In genomic region chr6:9064156-9064555, GRCh38 we compare ENCODE assay signal across 19 cellular contexts.
A peak's percentile ranks its signal among the peaks of the same experiment; 100 is the strongest.
DNase-seq lines count a peak whose midpoint lies in the region; ATAC-seq, FAIRE-seq and TF ChIP-seq lines count a peak whose summit lies in the region.
"Had no signal": no experiment of that assay in that cellular context is flagged by ENCODE, and none has a peak within 500 bp of the region (broad histone marks: within the 10 kb centered on the region; RNA-seq: fewer than 3 reads in every experiment).

No MANE protein-coding gene starts in this region.

- H3K18ac ChIP-seq in mesendoderm (ENCODE audit: low read length), result no peak overlapping the region

- no peak overlapping the region for H3K27ac ChIP-seq in mesendoderm (ENCODE audit: low read depth, low read length)
- no peak overlapping the region for H3K27ac ChIP-seq in pancreas
- H3K27ac ChIP-seq: KMS-11 had no signal

- no peaks in the 10 kb centered on the region for H3K79me2 ChIP-seq in mesendoderm (ENCODE audit: control insufficient read depth, insufficient read depth, low read length)

- H2BK5ac ChIP-seq in mesendoderm (ENCODE audit: low read length), result no peak overlapping the region

- intact Hi-C loops in pancreas (cut with DNase I), result no loop called here

- H3K79me1 ChIP-seq in mesendoderm (ENCODE audit: low read length), result no peaks in the 10 kb centered on the region

- H3K27ac Mint-ChIP-seq in osteocyte (ENCODE audit: unreplicated experiment), result no peak overlapping the region
- H3K27ac Mint-ChIP-seq: B cell; CD4-positive, CD25-positive, alpha-beta regulatory T cell had no signal

- H3K36me3 Mint-ChIP-seq in osteocyte (ENCODE audit: unreplicated experiment), result no peaks in the 10 kb centered on the region
- H3K36me3 Mint-ChIP-seq: CD4-positive, CD25-positive, alpha-beta regulatory T cell had no signal

- H3K4me2 ChIP-seq in mesendoderm (ENCODE audit: low read length), result no peak overlapping the region
- H3K4me2 ChIP-seq: KMS-11 had no signal

- H3K23ac ChIP-seq in mesendoderm (ENCODE audit: low read length), result no peak overlapping the region

- no peak overlapping the region for H3K4ac ChIP-seq in mesendoderm (ENCODE audit: low read depth, low read length)

- H3K4me1 Mint-ChIP-seq in osteocyte (ENCODE audit: unreplicated experiment), result no peaks in the 10 kb centered on the region
- H3K4me1 Mint-ChIP-seq: B cell; CD4-positive, CD25-positive, alpha-beta regulatory T cell had no signal

- H3K56ac ChIP-seq in mesendoderm (ENCODE audit: low read length), result no peak overlapping the region

- ATAC-seq in esophagus mucosa (peak; percentile 93), pancreas (no peak), HG03439 (IDR thresholded peaks at IDR 0.05; ENCODE audit: unreplicated experiment) (no peak)
- ATAC-seq: Panc1, SK-N-SH treated with all-trans-retinoic acid at 6 μM for 48 hours had no signal

- no peak overlapping the region for H2BK120ac ChIP-seq in mesendoderm (ENCODE audit: low read depth, low read length)

- no peak overlapping the region for H3K9ac ChIP-seq in mesendoderm (ENCODE audit: low read length)
- H3K9ac ChIP-seq: KMS-11 had no signal

- no peaks in the 10 kb centered on the region for H3K9me3 ChIP-seq in pancreas

- no peaks in the 10 kb centered on the region for H3K27me3 Mint-ChIP-seq in osteocyte (ENCODE audit: unreplicated experiment)
- H3K27me3 Mint-ChIP-seq: B cell had no signal

- no peak overlapping the region for H2BK15ac ChIP-seq in mesendoderm (replicated peaks; ENCODE audit: low read depth)

- no peak overlapping the region for H4K5ac ChIP-seq in mesendoderm (ENCODE audit: low read length)

- H3K4me3 ChIP-seq in mesendoderm (ENCODE audit: low read length) (no peak overlapping the region), pancreas (no peak overlapping the region)

- no peak overlapping the region for H3K4me3 Mint-ChIP-seq in osteocyte (ENCODE audit: unreplicated experiment)
- H3K4me3 Mint-ChIP-seq: B cell; CD4-positive, CD25-positive, alpha-beta regulatory T cell had no signal

- no peaks in the 10 kb centered on the region for H3K4me1 ChIP-seq in mesendoderm (ENCODE audit: control insufficient read depth, low read depth, low read length)
- H3K4me1 ChIP-seq in pancreas, result no peaks in the 10 kb centered on the region

- peaks cover 3% of the 10 kb centered on the region for H3K9me3 Mint-ChIP-seq in osteocyte (ENCODE audit: unreplicated experiment)

- no peaks in the 10 kb centered on the region for H3K27me3 ChIP-seq in mesendoderm (ENCODE audit: insufficient read depth, low read length, poor library complexity)
- no peaks in the 10 kb centered on the region for H3K27me3 ChIP-seq in pancreas

- H3K36me3 ChIP-seq in mesendoderm (ENCODE audit: control insufficient read depth, insufficient read depth, low read length) (no peaks in the 10 kb centered on the region), pancreas (no peaks in the 10 kb centered on the region)

- no peak overlapping the region for H2AK5ac ChIP-seq in mesendoderm (ENCODE audit: low read length)

- FAIRE-seq in pancreas (lab: Jason Lieb, UNC), result no peak
- FAIRE-seq: H54 had no signal

- WGBS in mesendoderm (ENCODE audit: extremely low coverage, insufficient coverage, low lambda C conversion rate), result no CpG with 5 or more reads among the region's 1 CpG
- 30 to 33% methylated on average over 1 of the region's 1 CpG for WGBS in pancreas, 2 donors

- DNase-seq in DMS53 treated with DMSO at 0.1 percent for 48 hours (lab: John Stamatoyannopoulos, UW; ENCODE audit: unreplicated experiment) (peak; percentile 30), HPDE6-E6E7 (ENCODE audit: extremely low spot score) (peak; percentile 52), NCI-H748 treated with DMSO at 0.1 percent for 48 hours (lab: John Stamatoyannopoulos, UW) (peak; percentile 85), mesendoderm (no peak), osteocyte (ENCODE audit: extremely low spot score, unreplicated experiment) (no peak), pancreas (no peak)
- DNase-seq: CD4-positive, CD25-positive, alpha-beta regulatory T cell; NCI-H1048; NCI-H1694 treated with DMSO at 0.1 percent for 48 hours; NCI-H446 treated with DMSO at 0.1 percent for 48 hours; NCI-H82; SHP77 treated with DMSO at 0.1 percent for 48 hours had no signal

- TF ChIP-seq CTCF in osteocyte (IDR thresholded peaks at IDR 0.05) (no peak), pancreas (IDR thresholded peaks at IDR 0.05) (no peak)

- no peak overlapping the region for H4K8ac ChIP-seq in mesendoderm (ENCODE audit: low read depth, low read length)

Comparison
In these comparisons a context has a peak if more than half of its experiments do, and no peak if none do; other contexts are left out.
1. DNase-seq: peak in DMS53 treated with DMSO at 0.1 percent for 48 hours (single experiment), HPDE6-E6E7 (single experiment) and NCI-H748 treated with DMSO at 0.1 percent for 48 hours (single experiment); none in mesendoderm (single experiment), osteocyte (single experiment) and pancreas (0 of 6).